8 cellular contexts compared by ENCODE assay signal in genomic region chr11:65095427-65095826, GRCh38. TPM values are rescaled to one million over a fixed set of nuclear protein-coding genes. Genes with fewer than 3 reads are reported as not detected.
DNase-seq lines count a peak whose midpoint lies in the region; ATAC-seq, FAIRE-seq and TF ChIP-seq lines count a peak whose summit lies in the region.

No MANE protein-coding gene starts in this region.

- H3K9me3 ChIP-seq in K562 (replicated peaks; ENCODE audit: control insufficient read depth, insufficient read depth, low read depth, low read length), result no peaks in the 10 kb centered on the region

- peak overlapping the region; percentile 80 for H3K4me2 ChIP-seq in K562 (ENCODE audit: insufficient read depth, low read length)

- CTCF ChIA-PET in activated naive CD4-positive, alpha-beta T cell treated with anti-CD3 and anti-CD28 coated beads, Interleukin-2, amount 10 ng/mL, durations not matched to agents 7 days and 5 days (lab: Charles Lee), result interaction anchor here (1.0 to 5.0 kb wide), 4 partner anchors 10 to 18 kb away, joined by 4 to 60 read pairs (median 6); partner anchors contain the start of gene TM7SF2
- CTCF ChIA-PET in K562 (lab: Yijun Ruan, JAX; ENCODE audit: low intra/inter-chr PET ratio), result no interaction called here

- H3K79me2 ChIP-seq in K562 (ENCODE audit: control insufficient read depth, insufficient read depth, low read length), result peaks cover 16% of the 10 kb centered on the region

- peaks cover 13% of the 10 kb centered on the region; the same call in 1 of the 3 replicates for H3K36me3 ChIP-seq in K562 (ENCODE audit: control insufficient read depth, insufficient read depth, low read length)

- peak overlapping the region; percentile 98 for H3K27ac Mint-ChIP-seq in activated naive CD4-positive, alpha-beta T cell treated with anti-CD3 and anti-CD28 coated beads, Interleukin-2, amount 10 ng/mL, durations not matched to agents 7 days and 5 days
- H3K27ac Mint-ChIP-seq in memory B cell (peak overlapping the region; percentile 91), type B pancreatic cell (peak overlapping the region; percentile 90)

- FAIRE-seq in K562 (lab: Jason Lieb, UNC), result no peak

- no peaks in the 10 kb centered on the region for H4K20me1 ChIP-seq in K562 (replicated peaks; ENCODE audit: control insufficient read depth, insufficient read depth, low read length)

- POLR2A ChIA-PET in K562 (lab: Yijun Ruan, JAX), result interaction anchor here (0.6 to 8.4 kb wide), 8 partner anchors 8 to 732 kb away, joined by 3 to 92 read pairs (median 3); partner anchors contain the start of genes SPDYC and TM7SF2

- no peaks in the 10 kb centered on the region for H3K9me1 ChIP-seq in K562 (ENCODE audit: control insufficient read depth, insufficient read depth, low read length)

- intact Hi-C loops in K562 (cut with micrococcal nuclease), result no loop called here

- peak overlapping the region; percentile 92 for H3K4me3 Mint-ChIP-seq in activated naive CD4-positive, alpha-beta T cell treated with anti-CD3 and anti-CD28 coated beads, Interleukin-2, amount 10 ng/mL, durations not matched to agents 7 days and 5 days
- H3K4me3 Mint-ChIP-seq in memory B cell (peak overlapping the region; percentile 90), type B pancreatic cell (peak overlapping the region; percentile 95)

- peak overlapping the region; percentile 78 for H3K4me3 ChIP-seq in K562

- no peak for TF ChIP-seq RAD21 in K562 (CRISPR knock-in tag; conservative IDR thresholded peaks at IDR 0.05 in 1 of 2, IDR thresholded peaks at IDR 0.05 in 1 of 2)

- DNase-seq in activated naive CD4-positive, alpha-beta T cell treated with anti-CD3 and anti-CD28 coated beads, Interleukin-2, amount 10 ng/mL, durations not matched to agents 7 days and 5 days, result no peak
- no peak for DNase-seq in activated naive CD4-positive, alpha-beta T cell treated with anti-CD3 and anti-CD28 coated beads, Interleukin-2, amount 50 U/mL, for 16 hours
- no peak for DNase-seq in K562 (ENCODE audit: extremely low read depth in 1 of 4, low spot score in 3 of 4)
- no peak for DNase-seq in memory B cell (ENCODE audit: low spot score in 2 of 2)
- DNase-seq in type B pancreatic cell (ENCODE audit: extremely low spot score, unreplicated experiment), result no peak
- DNase-seq in SIG-M5 (lab: John Stamatoyannopoulos, UW), result no peak
- no peak for DNase-seq in stimulated activated naive CD4-positive, alpha-beta T cell (lab: John Stamatoyannopoulos, UW)
- DNase-seq in GM19240 (ENCODE audit: insufficient read length, low spot score), result no peak

- peaks cover 22% of the 10 kb centered on the region for H3K4me1 Mint-ChIP-seq in activated naive CD4-positive, alpha-beta T cell treated with anti-CD3 and anti-CD28 coated beads, Interleukin-2, amount 10 ng/mL, durations not matched to agents 7 days and 5 days
- H3K4me1 Mint-ChIP-seq in memory B cell, result peaks cover 8% of the 10 kb centered on the region
- peaks cover 9% of the 10 kb centered on the region for H3K4me1 Mint-ChIP-seq in type B pancreatic cell (ENCODE audit: unreplicated experiment)

- in situ Hi-C loops in K562 (cut with MboI), result no loop called here

- TF ChIP-seq EP300 in K562 (IDR thresholded peaks at IDR 0.05; ENCODE audit: low read length), result no peak

- BruUV-seq in K562 (replicated peaks; lab: Mats Ljungman, UMichigan), result no TSS peak

- no peaks in the 10 kb centered on the region for H3K27me3 ChIP-seq in K562 (ENCODE audit: control insufficient read depth in 2 of 2, insufficient read depth in 2 of 2, low read length in 2 of 2)

- H3K36me3 Mint-ChIP-seq in activated naive CD4-positive, alpha-beta T cell treated with anti-CD3 and anti-CD28 coated beads, Interleukin-2, amount 10 ng/mL, durations not matched to agents 7 days and 5 days, result peaks cover 8% of the 10 kb centered on the region
- peaks cover 4% of the 10 kb centered on the region for H3K36me3 Mint-ChIP-seq in memory B cell
- H3K36me3 Mint-ChIP-seq in type B pancreatic cell, result no peaks in the 10 kb centered on the region

- H2AFZ ChIP-seq in K562 (ENCODE audit: low read depth, low read length), result peak overlapping the region; percentile 100

- no peak for TF ChIP-seq POLR2A in K562 (conservative IDR thresholded peaks at IDR 0.05)

- H3K9ac ChIP-seq in K562 (ENCODE audit: insufficient read depth in 1 of 2, low read depth in 2 of 2, low read length in 2 of 2), result peak overlapping the region; percentile 75 to 90

- TF ChIP-seq CTCF in K562 (IDR thresholded peaks at IDR 0.05 in 2 of 3, conservative IDR thresholded peaks at IDR 0.05 in 1 of 3; ENCODE audit: insufficient read depth in 2 of 3, low read depth in 1 of 3, low read length in 3 of 3) (no peak), type B pancreatic cell (conservative IDR thresholded peaks at IDR 0.05) (no peak)

- no peaks in the 10 kb centered on the region for H3K9me3 Mint-ChIP-seq in activated naive CD4-positive, alpha-beta T cell treated with anti-CD3 and anti-CD28 coated beads, Interleukin-2, amount 10 ng/mL, durations not matched to agents 7 days and 5 days
- H3K9me3 Mint-ChIP-seq in memory B cell (no peaks in the 10 kb centered on the region), type B pancreatic cell (no peaks in the 10 kb centered on the region)

- no peaks in the 10 kb centered on the region for H3K27me3 Mint-ChIP-seq in activated naive CD4-positive, alpha-beta T cell treated with anti-CD3 and anti-CD28 coated beads, Interleukin-2, amount 10 ng/mL, durations not matched to agents 7 days and 5 days
- H3K27me3 Mint-ChIP-seq in memory B cell, result no peaks in the 10 kb centered on the region
- H3K27me3 Mint-ChIP-seq in type B pancreatic cell, result no peaks in the 10 kb centered on the region

- WGBS in K562 (ENCODE audit: insufficient coverage, low coverage, missing lambda C conversion rate), result 79% methylated on average over 14 of the region's 22 CpGs

- no peak for ATAC-seq in K562
- no peak for ATAC-seq in memory B cell (ENCODE audit: low read depth)

- peak overlapping the region; percentile 81 for H3K27ac ChIP-seq in K562 (ENCODE audit: extremely low read depth, low read depth, low read length)

- peaks cover 11 to 14% of the 10 kb centered on the region in 2 experiments; a peak in 4 of 5 replicates for H3K4me1 ChIP-seq in K562 (replicated peaks in 1 of 2; ENCODE audit: control insufficient read depth in 2 of 2, insufficient read depth in 2 of 2, low read length in 2 of 2)

RNA-seq across cellular contexts. Expression of gene VPS51, which starts 0.6 kb away (rescaled TPM):
- total RNA-seq in K562 (2011; cell fraction: chromatin; rRNA removed; ENCODE audit: low replicate concordance), result 48.6 and 156 TPM in 2 replicates
- 126 and 134 TPM in 2 replicates for total RNA-seq in K562 (2011; cell fraction: nucleolus; rRNA removed)
- 68.7 and 73.5 TPM in 2 replicates for total RNA-seq in K562 (2011; cell fraction: nucleoplasm; rRNA removed)
- total RNA-seq in K562 (2014; rRNA removed), result 143 and 215 TPM in 2 replicates
- 16.9 and 20.6 TPM in 2 replicates for total RNA-seq in K562 (2014; rRNA removed; fragmentation: Illumina TruSeq; extraction: Trizol)
- 40.6 and 46.8 TPM in 2 replicates for total RNA-seq in K562 (2015; rRNA removed; fragmentation: Illumina TruSeq; extraction: Trizol)
- 89.3 and 103 TPM in 2 replicates for total RNA-seq in K562 (2021)
- polyA plus RNA-seq in K562 (2011; rRNA removed), result 49.7 and 83.5 TPM in 2 replicates
- polyA plus RNA-seq in K562 (2011; cell fraction: cytosol; rRNA removed), result 68.7 and 145 TPM in 2 replicates
- 135 and 175 TPM in 2 replicates for polyA plus RNA-seq in K562 (2011; cell fraction: nucleus; rRNA removed)
- polyA plus RNA-seq in K562 (2012), result 89.1 and 104 TPM in 2 replicates
- 22.2 and 49.8 TPM in 2 replicates for polyA plus RNA-seq in K562 (2014; fragmentation: Illumina TruSeq; extraction: Trizol)
- polyA plus RNA-seq in K562 (2014; fragmentation: Nextera tagmentation; extraction: Ambion mirVana), result 1 to 10 TPM; 1.8 to 2.9 TPM
- 73.2 and 126 TPM in 2 replicates for polyA plus RNA-seq in K562 (2014; rRNA removed)
- polyA minus RNA-seq in K562 (2011; rRNA and poly(A)+ RNA removed), result 48.0 and 66.9 TPM in 2 replicates
- 120 and 159 TPM in 2 replicates for polyA minus RNA-seq in K562 (2011; cell fraction: cytosol; rRNA and poly(A)+ RNA removed)
- 55.3 and 62.1 TPM in 2 replicates for polyA minus RNA-seq in K562 (2011; cell fraction: nucleus; rRNA and poly(A)+ RNA removed)
- 96.3 and 104 TPM in 2 replicates for total RNA-seq in type B pancreatic cell (ENCODE audit: low replicate concordance)

RNA-seq across cellular contexts. Expression of gene ZFPL1, which starts 11.4 kb away (rescaled TPM):
- total RNA-seq in K562 (2011; cell fraction: chromatin; rRNA removed; ENCODE audit: low replicate concordance), result 54.4 and 89.3 TPM in 2 replicates
- total RNA-seq in K562 (2011; cell fraction: nucleolus; rRNA removed), result 56.7 and 57.8 TPM in 2 replicates
- 63.4 and 76.1 TPM in 2 replicates for total RNA-seq in K562 (2011; cell fraction: nucleoplasm; rRNA removed)
- total RNA-seq in K562 (2014; rRNA removed) (37.3 and 46.0 TPM in 2 replicates), K562 (2014; rRNA removed; fragmentation: Illumina TruSeq; extraction: Trizol) (7.0 and 10.0 TPM in 2 replicates), K562 (2015; rRNA removed; fragmentation: Illumina TruSeq; extraction: Trizol) (21.1 and 22.7 TPM in 2 replicates), K562 (2021) (33.4 and 37.5 TPM in 2 replicates), type B pancreatic cell (ENCODE audit: low replicate concordance) (35.9 and 49.1 TPM in 2 replicates)
- polyA plus RNA-seq in K562 (2011; rRNA removed) (16.5 and 38.6 TPM in 2 replicates), K562 (2014; fragmentation: Illumina TruSeq; extraction: Trizol) (35.4 and 47.8 TPM in 2 replicates), K562 (2014; fragmentation: Nextera tagmentation; extraction: Ambion mirVana) (1 to 10 TPM; 3.7 to 7.1 TPM), K562 (2014; rRNA removed) (29.7 and 32.3 TPM in 2 replicates)
- polyA plus RNA-seq in K562 (2011; cell fraction: cytosol; rRNA removed), result 52.7 and 57.8 TPM in 2 replicates
- 91.6 and 108 TPM in 2 replicates for polyA plus RNA-seq in K562 (2011; cell fraction: nucleus; rRNA removed)
- polyA plus RNA-seq in K562 (2012), result 45.3 and 52.6 TPM in 2 replicates
- 18.2 and 25.1 TPM in 2 replicates for polyA minus RNA-seq in K562 (2011; rRNA and poly(A)+ RNA removed)
- polyA minus RNA-seq in K562 (2011; cell fraction: cytosol; rRNA and poly(A)+ RNA removed), result 19.7 and 26.0 TPM in 2 replicates
- polyA minus RNA-seq in K562 (2011; cell fraction: nucleus; rRNA and poly(A)+ RNA removed), result 30.7 and 53.2 TPM in 2 replicates

RNA-seq across cellular contexts. Expression of gene CDCA5, which starts 11.6 kb away (rescaled TPM):
- 44.4 and 82.3 TPM in 2 replicates for total RNA-seq in K562 (2011; cell fraction: chromatin; rRNA removed; ENCODE audit: low replicate concordance)
- 55.5 and 58.2 TPM in 2 replicates for total RNA-seq in K562 (2011; cell fraction: nucleolus; rRNA removed)
- 49.6 and 60.0 TPM in 2 replicates for total RNA-seq in K562 (2011; cell fraction: nucleoplasm; rRNA removed)
- total RNA-seq in K562 (2014; rRNA removed) (64.6 and 70.3 TPM in 2 replicates), K562 (2014; rRNA removed; fragmentation: Illumina TruSeq; extraction: Trizol) (48.2 and 50.0 TPM in 2 replicates), K562 (2015; rRNA removed; fragmentation: Illumina TruSeq; extraction: Trizol) (66.1 and 68.2 TPM in 2 replicates), K562 (2021) (89.9 and 94.3 TPM in 2 replicates), type B pancreatic cell (ENCODE audit: low replicate concordance) (18.7 and 39.3 TPM in 2 replicates)
- polyA plus RNA-seq in K562 (2011; rRNA removed) (50.5 and 51.8 TPM in 2 replicates), K562 (2014; fragmentation: Illumina TruSeq; extraction: Trizol) (83.2 and 85.1 TPM in 2 replicates), K562 (2014; fragmentation: Nextera tagmentation; extraction: Ambion mirVana) (10 to 100 TPM; 18.9 to 25.5 TPM), K562 (2014; rRNA removed) (85.2 and 86.6 TPM in 2 replicates)
- polyA plus RNA-seq in K562 (2011; cell fraction: cytosol; rRNA removed), result 51.8 and 53.4 TPM in 2 replicates
- polyA plus RNA-seq in K562 (2011; cell fraction: nucleus; rRNA removed), result 63.3 and 73.2 TPM in 2 replicates
- 60.2 and 62.5 TPM in 2 replicates for polyA plus RNA-seq in K562 (2012)
- polyA minus RNA-seq in K562 (2011; rRNA and poly(A)+ RNA removed), result 30.9 and 32.5 TPM in 2 replicates
- 23.9 and 30.4 TPM in 2 replicates for polyA minus RNA-seq in K562 (2011; cell fraction: cytosol; rRNA and poly(A)+ RNA removed)
- 20.5 and 31.7 TPM in 2 replicates for polyA minus RNA-seq in K562 (2011; cell fraction: nucleus; rRNA and poly(A)+ RNA removed)

RNA-seq across cellular contexts. Expression of gene TM7SF2, which starts 16.2 kb away (rescaled TPM):
- 31.4 and 105 TPM in 2 replicates for total RNA-seq in K562 (2011; cell fraction: chromatin; rRNA removed; ENCODE audit: low replicate concordance)
- total RNA-seq in K562 (2011; cell fraction: nucleolus; rRNA removed), result 91.9 and 106 TPM in 2 replicates
- total RNA-seq in K562 (2011; cell fraction: nucleoplasm; rRNA removed), result 59.6 and 61.8 TPM in 2 replicates
- total RNA-seq in K562 (2014; rRNA removed), result 18.6 and 20.6 TPM in 2 replicates
- total RNA-seq in K562 (2014; rRNA removed; fragmentation: Illumina TruSeq; extraction: Trizol), result 3.2 and 3.7 TPM in 2 replicates
- 7.0 and 7.9 TPM in 2 replicates for total RNA-seq in K562 (2015; rRNA removed; fragmentation: Illumina TruSeq; extraction: Trizol)
- total RNA-seq in K562 (2021), result 21.4 and 21.8 TPM in 2 replicates
- polyA plus RNA-seq in K562 (2011; rRNA removed), result 14.6 and 35.3 TPM in 2 replicates
- 34.6 and 38.1 TPM in 2 replicates for polyA plus RNA-seq in K562 (2011; cell fraction: cytosol; rRNA removed)
- polyA plus RNA-seq in K562 (2011; cell fraction: nucleus; rRNA removed), result 109 and 130 TPM in 2 replicates
- 18.6 and 23.4 TPM in 2 replicates for polyA plus RNA-seq in K562 (2012)
- polyA plus RNA-seq in K562 (2014; fragmentation: Illumina TruSeq; extraction: Trizol), result 14.3 and 18.6 TPM in 2 replicates
- 1 to 10 TPM; 1.2 to 1.4 TPM for polyA plus RNA-seq in K562 (2014; fragmentation: Nextera tagmentation; extraction: Ambion mirVana)
- polyA plus RNA-seq in K562 (2014; rRNA removed), result 20.4 and 22.0 TPM in 2 replicates
- 10.6 and 12.1 TPM in 2 replicates for polyA minus RNA-seq in K562 (2011; rRNA and poly(A)+ RNA removed)
- 9.4 and 15.1 TPM in 2 replicates for polyA minus RNA-seq in K562 (2011; cell fraction: cytosol; rRNA and poly(A)+ RNA removed)
- polyA minus RNA-seq in K562 (2011; cell fraction: nucleus; rRNA and poly(A)+ RNA removed), result 27.9 and 40.7 TPM in 2 replicates
- total RNA-seq in type B pancreatic cell (ENCODE audit: low replicate concordance), result 52.2 and 61.3 TPM in 2 replicates

RNA-seq across cellular contexts. Expression of gene ZNHIT2, which starts 22.1 kb away (rescaled TPM):
- total RNA-seq in K562 (2011; cell fraction: chromatin; rRNA removed; ENCODE audit: low replicate concordance), result 0.99 and 8.1 TPM in 2 replicates
- total RNA-seq in K562 (2011; cell fraction: nucleolus; rRNA removed), result 15.7 and 18.9 TPM in 2 replicates
- 4.7 and 5.3 TPM in 2 replicates for total RNA-seq in K562 (2011; cell fraction: nucleoplasm; rRNA removed)
- total RNA-seq in K562 (2014; rRNA removed) (39.0 and 49.0 TPM in 2 replicates), K562 (2014; rRNA removed; fragmentation: Illumina TruSeq; extraction: Trizol) (0.35 and 0.76 TPM in 2 replicates), K562 (2015; rRNA removed; fragmentation: Illumina TruSeq; extraction: Trizol) (7.0 and 8.6 TPM in 2 replicates), K562 (2021) (27.2 and 29.6 TPM in 2 replicates), type B pancreatic cell (ENCODE audit: low replicate concordance) (11.4 and 12.2 TPM in 2 replicates)
- polyA plus RNA-seq in K562 (2011; rRNA removed) (2.5 and 3.7 TPM in 2 replicates), K562 (2014; fragmentation: Illumina TruSeq; extraction: Trizol) (0.59 and 2.9 TPM in 2 replicates), K562 (2014; fragmentation: Nextera tagmentation; extraction: Ambion mirVana) (under 1 TPM; 0.08 to 0.20 TPM), K562 (2014; rRNA removed) (23.4 and 24.3 TPM in 2 replicates)
- polyA plus RNA-seq in K562 (2011; cell fraction: cytosol; rRNA removed), result 5.0 and 29.5 TPM in 2 replicates
- polyA plus RNA-seq in K562 (2011; cell fraction: nucleus; rRNA removed), result 4.7 and 9.8 TPM in 2 replicates
- polyA plus RNA-seq in K562 (2012), result 14.0 and 16.6 TPM in 2 replicates
- polyA minus RNA-seq in K562 (2011; rRNA and poly(A)+ RNA removed), result 0.84 and 1.1 TPM in 2 replicates
- polyA minus RNA-seq in K562 (2011; cell fraction: cytosol; rRNA and poly(A)+ RNA removed), result 9.6 and 11.8 TPM in 2 replicates
- polyA minus RNA-seq in K562 (2011; cell fraction: nucleus; rRNA and poly(A)+ RNA removed), result 15.5 and 18.7 TPM in 2 replicates
